ENCODE assay signal across 7 cellular contexts in genomic region chr6:26032387-26033131, GRCh38. TPM values are rescaled to one million over a fixed set of nuclear protein-coding genes. Genes with fewer than 3 reads are reported as not detected.
A peak's percentile ranks its signal among the peaks of the same experiment; 100 is the strongest.
DNase-seq lines count a peak whose midpoint lies in the region; TF ChIP-seq lines count a peak whose summit lies in the region.

No MANE protein-coding gene starts in this region.

- no peaks in the 10 kb centered on the region for H3K27me3 Mint-ChIP-seq in activated T-cell treated with anti-CD3 and anti-CD28 coated beads, Interleukin-2, amount 50 U/mL, for 24 hours

- no peaks in the 10 kb centered on the region for H3K9me3 ChIP-seq in ovary

- peak overlapping the region; percentile 85 for H3K4me3 Mint-ChIP-seq in activated T-cell treated with anti-CD3 and anti-CD28 coated beads, Interleukin-2, amount 50 U/mL, for 24 hours

- H3K27me3 ChIP-seq in ovary: no peaks in the 10 kb centered on the region

- H3K36me3 Mint-ChIP-seq in activated T-cell treated with anti-CD3 and anti-CD28 coated beads, Interleukin-2, amount 50 U/mL, for 24 hours (ENCODE audit: low read depth): peaks cover 6% of the 10 kb centered on the region

- peak overlapping the region; percentile 98 for H3K27ac Mint-ChIP-seq in activated T-cell treated with anti-CD3 and anti-CD28 coated beads, Interleukin-2, amount 50 U/mL, for 24 hours

- TF ChIP-seq POLR2A in ovary (IDR thresholded peaks at IDR 0.05): no peak

- no peak for TF ChIP-seq EP300 in ovary (IDR thresholded peaks at IDR 0.05)

- 0% methylated on average over 18 of the region's 18 CpGs for WGBS in ovary, 3 donors

- H3K4me1 Mint-ChIP-seq in activated T-cell treated with anti-CD3 and anti-CD28 coated beads, Interleukin-2, amount 50 U/mL, for 24 hours (ENCODE audit: low read depth): peaks cover 59% of the 10 kb centered on the region

- H3K4me1 ChIP-seq in ovary (ENCODE audit: insufficient read depth): peaks cover 3% of the 10 kb centered on the region

- H3K9me3 Mint-ChIP-seq in activated T-cell treated with anti-CD3 and anti-CD28 coated beads, Interleukin-2, amount 50 U/mL, for 24 hours: no peaks in the 10 kb centered on the region

- intact Hi-C loops in ovary (cut with DNase I): no loop called here

- H3K27ac ChIP-seq in ovary: peak overlapping the region in 1 of 2 donors; percentile 80

- H3K4me3 ChIP-seq in LNCaP clone FGC (ENCODE audit: low read depth, low read length): peak overlapping the region; percentile 68
- H3K4me3 ChIP-seq in ovary: peak overlapping the region; percentile 58

- TF ChIP-seq CTCF in LNCaP clone FGC (IDR thresholded peaks at IDR 0.05; ENCODE audit: control insufficient read depth, extremely low read depth, insufficient read depth): no peak
- TF ChIP-seq CTCF in ovary (IDR thresholded peaks at IDR 0.05): no peak

- no peaks in the 10 kb centered on the region for H3K36me3 ChIP-seq in ovary

- peak; percentile 34 for DNase-seq in GF-D8 (lab: John Stamatoyannopoulos, UW)
- no peak for DNase-seq in LNCaP clone FGC (ENCODE audit: low read depth)
- DNase-seq in activated T-cell treated with anti-CD3 and anti-CD28 coated beads, Interleukin-2, amount 50 U/mL, for 24 hours: no peak
- peak; percentile 66 for DNase-seq in foreskin melanocyte
- DNase-seq in ovary: peak in 1 of 5 donors; percentile 26
- no peak for DNase-seq in NCI-H510A (lab: John Stamatoyannopoulos, UW)
- no peak for DNase-seq in LoVo (ENCODE audit: low spot score)

RNA-seq across cellular contexts. Expression of gene HFE, which starts 54.7 kb away (rescaled TPM):
- 1 to 10 TPM; 3.6 to 9.0 (median 7.4) TPM for total RNA-seq in ovary
- 10 to 100 TPM in 1 of 2 donors, 1 to 10 TPM in 1; 5.8 to 25.8 TPM for polyA plus RNA-seq in ovary

Comparison
In these comparisons a context has a peak if more than half of its experiments do, and no peak if none do; other contexts are left out.
1. DNase-seq: peak in GF-D8 (single experiment) and foreskin melanocyte (single experiment); none in LNCaP clone FGC (single experiment), activated T-cell treated with anti-CD3 and anti-CD28 coated beads, Interleukin-2, amount 50 U/mL, for 24 hours (single experiment), NCI-H510A (single experiment) and LoVo (single experiment).